In genomic region chr22:26964642-26965041, GRCh38 we compare ENCODE assay signal across 7 cellular contexts.
"Had no signal": no experiment of that assay in that cellular context is flagged by ENCODE, and none has a peak within 500 bp of the region (broad histone marks: within the 10 kb centered on the region; RNA-seq: fewer than 3 reads in every experiment).

No MANE protein-coding gene starts in this region.

- FAIRE-seq: HepG2, HTR-8/SVneo, K562 had no signal

- H3K4me2 ChIP-seq: KMS-11 had no signal

- H3K4me3 ChIP-seq: K562 had no signal

- H3K27ac ChIP-seq: HL-60, KMS-11 had no signal

- H3K9ac ChIP-seq: KMS-11 had no signal

- ATAC-seq: HepG2, K562 had no signal

- DNase-seq: KBM-7, KG1 had no signal
